Comparison of ENCODE assay signal across 8 cellular contexts in the genomic region with DNA sequence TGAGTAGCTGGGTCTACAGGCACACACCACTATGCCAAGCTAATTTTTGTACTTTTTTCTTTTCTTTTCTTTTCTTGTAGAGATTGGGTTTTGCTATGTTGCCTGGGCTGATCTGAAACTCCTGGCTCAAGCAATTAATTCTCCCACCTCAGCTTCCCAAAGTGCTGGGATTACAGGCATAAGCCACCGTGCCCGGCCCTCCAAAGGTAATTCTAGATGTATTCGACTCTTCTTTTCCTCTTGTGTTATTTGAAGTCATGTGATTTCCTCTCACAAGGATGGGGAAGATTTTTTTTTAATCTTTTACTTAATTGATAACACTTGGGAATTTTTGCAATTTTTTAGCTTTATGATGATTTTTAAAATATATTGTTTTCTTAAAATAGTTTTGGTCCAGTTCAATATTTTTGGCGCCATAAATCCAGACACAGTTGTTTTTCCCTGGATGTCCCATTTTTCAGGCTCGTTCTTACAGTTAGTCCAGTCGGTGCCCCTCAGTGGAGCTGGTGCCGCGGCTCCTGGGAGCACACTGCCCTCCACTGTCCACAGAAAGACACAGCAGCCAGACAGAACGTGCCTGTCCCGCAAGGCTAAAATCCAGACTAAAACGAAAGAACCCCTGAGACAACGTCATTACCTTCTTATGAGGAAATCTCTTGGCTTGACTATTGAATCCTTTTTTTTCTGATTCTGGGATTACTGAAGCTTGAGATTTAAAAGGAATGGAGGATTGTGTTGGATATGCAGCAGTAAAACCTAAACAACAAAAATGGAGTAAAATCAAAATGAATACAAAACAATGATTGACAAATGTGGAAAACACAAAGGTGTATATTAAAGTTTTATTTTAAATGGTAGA. TPM values are rescaled to one million over a fixed set of nuclear protein-coding genes. Genes with fewer than 3 reads are reported as not detected.
DNase-seq lines count a peak whose midpoint lies in the region; ATAC-seq and TF ChIP-seq lines count a peak whose summit lies in the region.

No MANE protein-coding gene starts in this region.

- peak; percentile 39 for ATAC-seq in HG02588 (IDR thresholded peaks at IDR 0.05; ENCODE audit: unreplicated experiment)
- no peak for ATAC-seq in HG03342 (IDR thresholded peaks at IDR 0.05; ENCODE audit: unreplicated experiment)

- no peaks in the 10 kb centered on the region for H3K27me3 Mint-ChIP-seq in activated CD4-positive, alpha-beta T cell treated with anti-CD3 and anti-CD28 coated beads, Interleukin-2, amount 10 ng/mL, durations not matched to agents 24 days and 14 days

- peak overlapping the region; percentile 87 for H3K27ac Mint-ChIP-seq in activated CD4-positive, alpha-beta T cell treated with anti-CD3 and anti-CD28 coated beads, Interleukin-2, amount 10 ng/mL, durations not matched to agents 24 days and 14 days

- intact Hi-C loops in activated CD4-positive, alpha-beta T cell treated with anti-CD3 and anti-CD28 coated beads, Interleukin-2, amount 10 ng/mL, durations not matched to agents 24 days and 14 days (cut with micrococcal nuclease): no loop called here

- TF ChIP-seq CTCF in choroid plexus epithelial cell (conservative IDR thresholded peaks at IDR 0.05; ENCODE audit: low read depth, low read length): peak; percentile 99

- peak overlapping the region; percentile 79 for H3K4me3 Mint-ChIP-seq in activated CD4-positive, alpha-beta T cell treated with anti-CD3 and anti-CD28 coated beads, Interleukin-2, amount 10 ng/mL, durations not matched to agents 24 days and 14 days

- H3K4me1 Mint-ChIP-seq in activated CD4-positive, alpha-beta T cell treated with anti-CD3 and anti-CD28 coated beads, Interleukin-2, amount 10 ng/mL, durations not matched to agents 24 days and 14 days: peaks cover 37% of the 10 kb centered on the region

- peak; percentile 70 for DNase-seq in DMS153 treated with DMSO at 0.1 percent for 48 hours (lab: John Stamatoyannopoulos, UW; ENCODE audit: unreplicated experiment)
- DNase-seq in NCI-H460 (ENCODE audit: extremely low read depth, low read depth): peak; percentile 82
- peak; percentile 91 for DNase-seq in activated CD4-positive, alpha-beta T cell treated with anti-CD3 and anti-CD28 coated beads, Interleukin-2, amount 10 ng/mL, durations not matched to agents 24 days and 14 days
- DNase-seq in choroid plexus epithelial cell (ENCODE audit: low read depth): peak; percentile 93
- DNase-seq in left kidney (ENCODE audit: low read depth, low spot score): peak; percentile 91
- peak; percentile 56 to 57 for DNase-seq in stimulated activated CD4-positive, alpha-beta T cell treated with anti-CD3 and anti-CD28 coated beads, Interleukin-2, amount 100 ng/mL, for 48 hours

- H3K36me3 Mint-ChIP-seq in activated CD4-positive, alpha-beta T cell treated with anti-CD3 and anti-CD28 coated beads, Interleukin-2, amount 10 ng/mL, durations not matched to agents 24 days and 14 days (ENCODE audit: low read depth): peaks cover 5% of the 10 kb centered on the region

- no peaks in the 10 kb centered on the region for H3K9me3 Mint-ChIP-seq in activated CD4-positive, alpha-beta T cell treated with anti-CD3 and anti-CD28 coated beads, Interleukin-2, amount 10 ng/mL, durations not matched to agents 24 days and 14 days

- no peak overlapping the region for H3K4me3 ChIP-seq in choroid plexus epithelial cell (ENCODE audit: low read depth, low read length)

RNA-seq across cellular contexts. Expression of a gene that starts 22.4 kb away (rescaled TPM):
- total RNA-seq in NCI-H460 (2014; rRNA removed; shearing (Covaris generic)): 16.9 and 18.4 TPM in 2 replicates
- 5.5 and 8.0 TPM in 2 replicates for polyA plus RNA-seq in NCI-H460 (2014; cell fraction: nucleus; rRNA removed)
- total RNA-seq in activated CD4-positive, alpha-beta T cell treated with anti-CD3 and anti-CD28 coated beads, Interleukin-2, amount 10 ng/mL, durations not matched to agents 24 days and 14 days: 3.8 and 5.0 TPM in 2 replicates

RNA-seq across cellular contexts. Expression of a gene that starts 24.4 kb away (rescaled TPM):
- 18.1 and 23.0 TPM in 2 replicates for total RNA-seq in NCI-H460 (2014; rRNA removed; shearing (Covaris generic))
- 8.8 and 11.1 TPM in 2 replicates for polyA plus RNA-seq in NCI-H460 (2014; cell fraction: nucleus; rRNA removed)
- total RNA-seq in activated CD4-positive, alpha-beta T cell treated with anti-CD3 and anti-CD28 coated beads, Interleukin-2, amount 10 ng/mL, durations not matched to agents 24 days and 14 days: 25.1 and 26.3 TPM in 2 replicates
